In genomic region chr9:136153381-136154065, GRCh38 we compare ENCODE assay signal across 18 cellular contexts. TPM values are rescaled to one million over a fixed set of nuclear protein-coding genes. Genes with fewer than 3 reads are reported as not detected.
"Had no signal": no experiment of that assay in that cellular context is flagged by ENCODE, and none has a peak within 500 bp of the region (broad histone marks: within the 10 kb centered on the region; RNA-seq: fewer than 3 reads in every experiment).

No MANE protein-coding gene starts in this region.

- H3K27me3 ChIP-seq: vagina had no signal

- DNase-seq: activated CD4-positive, alpha-beta T cell treated with anti-CD3 and anti-CD28 coated beads, Interleukin-2, amount 10 ng/mL, durations not matched to agents 24 days and 14 days; activated naive CD4-positive, alpha-beta T cell treated with anti-CD3 and anti-CD28 coated beads, Interleukin-2, amount 10 ng/mL, durations not matched to agents 7 days and 5 days; adrenal gland; esophagus squamous epithelium; foreskin fibroblast; glutamatergic neuron; mesenchymal stem cell; stimulated activated CD4-positive, alpha-beta T cell treated with anti-CD3 and anti-CD28 coated beads, Interleukin-15, amount 100 ng/mL, for 24 hours; stimulated activated CD4-positive, alpha-beta T cell treated with anti-CD3 and anti-CD28 coated beads, Interleukin-4, amount 100 ng/mL, for 4 hours; tibial artery had no signal

- H3K36me3 ChIP-seq: adrenal gland, esophagus squamous epithelium, left lung, tibial artery, vagina had no signal

- H3K27ac Mint-ChIP-seq: activated CD4-positive, alpha-beta T cell treated with anti-CD3 and anti-CD28 coated beads, Interleukin-2, amount 10 ng/mL, durations not matched to agents 24 days and 14 days; activated naive CD4-positive, alpha-beta T cell treated with anti-CD3 and anti-CD28 coated beads, Interleukin-2, amount 10 ng/mL, durations not matched to agents 7 days and 5 days; activated T-helper 2 cell treated with anti-CD3 and anti-CD28 coated beads, Interferon-gamma antibody, Interleukin-2, Interleukin-4, amounts not matched to agents 10 μg/mL and 5 μg/mL and 100 μg/mL, durations not matched to agents 14 hours and 24 hours and 36 hours had no signal

- H3K27ac ChIP-seq: adrenal gland, esophagus squamous epithelium, left lung, tibial artery, vagina, VCaP had no signal

- H3K9me3 Mint-ChIP-seq: activated CD4-positive, alpha-beta T cell treated with anti-CD3 and anti-CD28 coated beads, Interleukin-2, amount 10 ng/mL, durations not matched to agents 24 days and 14 days; activated naive CD4-positive, alpha-beta T cell treated with anti-CD3 and anti-CD28 coated beads, Interleukin-2, amount 10 ng/mL, durations not matched to agents 7 days and 5 days; activated T-helper 2 cell treated with anti-CD3 and anti-CD28 coated beads, Interferon-gamma antibody, Interleukin-2, Interleukin-4, amounts not matched to agents 10 μg/mL and 5 μg/mL and 100 μg/mL, durations not matched to agents 14 hours and 24 hours and 36 hours had no signal

- H3K36me3 Mint-ChIP-seq: activated naive CD4-positive, alpha-beta T cell treated with anti-CD3 and anti-CD28 coated beads, Interleukin-2, amount 10 ng/mL, durations not matched to agents 7 days and 5 days had no signal

- H3K27me3 Mint-ChIP-seq: activated CD4-positive, alpha-beta T cell treated with anti-CD3 and anti-CD28 coated beads, Interleukin-2, amount 10 ng/mL, durations not matched to agents 24 days and 14 days had no signal

- H3K4me3 Mint-ChIP-seq: activated CD4-positive, alpha-beta T cell treated with anti-CD3 and anti-CD28 coated beads, Interleukin-2, amount 10 ng/mL, durations not matched to agents 24 days and 14 days; activated naive CD4-positive, alpha-beta T cell treated with anti-CD3 and anti-CD28 coated beads, Interleukin-2, amount 10 ng/mL, durations not matched to agents 7 days and 5 days had no signal

- H3K9me3 ChIP-seq: adrenal gland, esophagus squamous epithelium, left lung, tibial artery, vagina had no signal

- H3K4me1 ChIP-seq: adrenal gland, left lung, tibial artery, vagina had no signal

- H3K4me3 ChIP-seq: adrenal gland, esophagus squamous epithelium, left lung, tibial artery, vagina had no signal

- H3K4me1 Mint-ChIP-seq: activated CD4-positive, alpha-beta T cell treated with anti-CD3 and anti-CD28 coated beads, Interleukin-2, amount 10 ng/mL, durations not matched to agents 24 days and 14 days; activated naive CD4-positive, alpha-beta T cell treated with anti-CD3 and anti-CD28 coated beads, Interleukin-2, amount 10 ng/mL, durations not matched to agents 7 days and 5 days had no signal

RNA-seq across cellular contexts. Expression of gene LHX3, which starts 51.4 kb away (rescaled TPM):
- total RNA-seq: activated CD4-positive, alpha-beta T cell treated with anti-CD3 and anti-CD28 coated beads, Interleukin-2, amount 10 ng/mL, durations not matched to agents 24 days and 14 days; activated T-helper 2 cell treated with anti-CD3 and anti-CD28 coated beads, Interferon-gamma antibody, Interleukin-2, Interleukin-4, amounts not matched to agents 10 μg/mL and 5 μg/mL and 100 μg/mL, durations not matched to agents 14 hours and 24 hours and 36 hours; adrenal gland; cardiac septum; esophagus squamous epithelium; left lung; osteocyte; skeletal muscle tissue; vagina had no signal
- polyA plus RNA-seq: adrenal gland, neural cell had no signal
